14 cellular contexts compared by ENCODE assay signal in the genomic region with DNA sequence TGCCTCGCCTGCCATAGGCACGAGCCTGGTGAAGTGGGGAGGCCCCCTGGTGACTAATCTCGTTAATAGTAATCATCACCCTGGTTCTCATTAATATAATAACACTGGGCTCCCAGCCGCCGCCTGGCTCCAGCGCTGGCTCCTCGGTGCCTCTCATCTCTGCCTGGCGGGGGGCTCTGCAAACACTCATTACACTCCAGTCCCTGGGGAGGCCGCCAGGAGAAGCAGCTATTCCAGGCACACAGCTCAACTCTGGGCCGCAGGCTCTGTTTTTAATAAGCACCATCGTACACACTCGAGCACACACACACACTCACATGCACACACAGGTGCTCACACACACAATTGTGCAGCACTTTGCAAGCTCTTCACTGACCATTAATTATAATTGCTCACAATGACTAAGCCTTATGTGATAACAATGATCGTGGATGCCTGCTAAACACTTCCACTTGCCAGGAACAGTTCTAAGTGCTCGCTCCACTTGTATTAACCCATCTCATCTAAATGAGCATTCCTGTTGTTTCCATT. TPM values are rescaled to one million over a fixed set of nuclear protein-coding genes. Genes with fewer than 3 reads are reported as not detected.
DNase-seq lines count a peak whose midpoint lies in the region; ATAC-seq, FAIRE-seq and TF ChIP-seq lines count a peak whose summit lies in the region.
"Had no signal": no experiment of that assay in that cellular context is flagged by ENCODE, and none has a peak within 500 bp of the region (broad histone marks: within the 10 kb centered on the region; RNA-seq: fewer than 3 reads in every experiment).

No MANE protein-coding gene starts in this region.

- H3K27ac Mint-ChIP-seq in activated T-helper 2 cell treated with anti-CD3 and anti-CD28 coated beads, Interferon-gamma antibody, Interleukin-2, Interleukin-4, amounts not matched to agents 10 μg/mL and 5 μg/mL and 100 μg/mL, durations not matched to agents 14 hours and 24 hours and 36 hours, result no peak overlapping the region
- H3K27ac Mint-ChIP-seq: activated naive CD4-positive, alpha-beta T cell treated with anti-CD3 and anti-CD28 coated beads, Interleukin-2, amount 50 U/mL, for 72 hours had no signal

- intact Hi-C loops in kidney (cut with DNase I), result no loop called here
- intact Hi-C loops in activated T-helper 2 cell treated with anti-CD3 and anti-CD28 coated beads, Interferon-gamma antibody, Interleukin-2, Interleukin-4, amounts not matched to agents 10 μg/mL and 5 μg/mL and 100 μg/mL, durations not matched to agents 14 hours and 24 hours and 36 hours (cut with micrococcal nuclease), result no loop called here

- peaks cover 2% of the 10 kb centered on the region for H3K27me3 Mint-ChIP-seq in activated T-helper 2 cell treated with anti-CD3 and anti-CD28 coated beads, Interferon-gamma antibody, Interleukin-2, Interleukin-4, amounts not matched to agents 10 μg/mL and 5 μg/mL and 100 μg/mL, durations not matched to agents 14 hours and 24 hours and 36 hours (ENCODE audit: low read depth)

- H3K79me2 ChIP-seq in OCI-LY3 (ENCODE audit: low read length) (no peaks in the 10 kb centered on the region), smooth muscle cell (ENCODE audit: low read depth) (no peaks in the 10 kb centered on the region)

- H3K9ac ChIP-seq in OCI-LY3 (ENCODE audit: low read length) (no peak overlapping the region), kidney (ENCODE audit: low read length in 2 of 2) (no peak overlapping the region), smooth muscle cell (ENCODE audit: low read depth) (no peak overlapping the region)

- no peak overlapping the region for H3K27ac ChIP-seq in OCI-LY3 (ENCODE audit: low read length)
- H3K27ac ChIP-seq in kidney (ENCODE audit: low read depth in 2 of 2, low read length in 2 of 2), result no peak overlapping the region
- H3K27ac ChIP-seq in Peyer's patch, result no peak overlapping the region
- no peak overlapping the region for H3K27ac ChIP-seq in smooth muscle cell (ENCODE audit: low read depth)
- H3K27ac ChIP-seq: C4-2B, HL-60 had no signal

- DNase-seq in D721Med (ENCODE audit: insufficient read length, low spot score) (peak; percentile 69), NCI-H1694 treated with DMSO at 0.1 percent for 48 hours (lab: John Stamatoyannopoulos, UW) (peak; percentile 58), kidney (peak; percentile 25), Peyer's patch (no peak), smooth muscle cell (lab: John Stamatoyannopoulos, UW; ENCODE audit: unreplicated experiment) (no peak)
- no peak for DNase-seq in activated T-helper 2 cell treated with anti-CD3 and anti-CD28 coated beads, Interferon-gamma antibody, Interleukin-2, Interleukin-4, amounts not matched to agents 10 μg/mL and 5 μg/mL and 100 μg/mL, durations not matched to agents 14 hours and 24 hours and 36 hours (ENCODE audit: low spot score)
- DNase-seq: kidney glomerular epithelial cell had no signal

- peaks cover 1% of the 10 kb centered on the region for H3K4me1 Mint-ChIP-seq in activated T-helper 2 cell treated with anti-CD3 and anti-CD28 coated beads, Interferon-gamma antibody, Interleukin-2, Interleukin-4, amounts not matched to agents 10 μg/mL and 5 μg/mL and 100 μg/mL, durations not matched to agents 14 hours and 24 hours and 36 hours (ENCODE audit: low read depth)

- H3K4me3 ChIP-seq in OCI-LY3 (ENCODE audit: low read length) (no peak overlapping the region), kidney (ENCODE audit: low read length in 2 of 2) (no peak overlapping the region), Peyer's patch (no peak overlapping the region), smooth muscle cell (no peak overlapping the region)
- H3K4me3 ChIP-seq: HAP-1 had no signal

- no peaks in the 10 kb centered on the region for H3K9me3 Mint-ChIP-seq in activated T-helper 2 cell treated with anti-CD3 and anti-CD28 coated beads, Interferon-gamma antibody, Interleukin-2, Interleukin-4, amounts not matched to agents 10 μg/mL and 5 μg/mL and 100 μg/mL, durations not matched to agents 14 hours and 24 hours and 36 hours
- H3K9me3 Mint-ChIP-seq: activated naive CD4-positive, alpha-beta T cell treated with anti-CD3 and anti-CD28 coated beads, Interleukin-2, amount 50 U/mL, for 72 hours had no signal

- FAIRE-seq in D721Med (lab: Jason Lieb, UNC) (no peak), kidney (lab: Jason Lieb, UNC) (no peak)
- FAIRE-seq: GM18507 had no signal

- no peak for ATAC-seq in HG02763 (IDR thresholded peaks at IDR 0.05; ENCODE audit: unreplicated experiment)
- ATAC-seq: activated naive CD4-positive, alpha-beta T cell treated with anti-CD3 and anti-CD28 coated beads, Interleukin-2, amount 50 U/mL, for 72 hours had no signal

- H3K36me3 ChIP-seq in OCI-LY3 (replicated peaks; ENCODE audit: low read depth, low read length), result no peaks in the 10 kb centered on the region
- H3K36me3 ChIP-seq in kidney (ENCODE audit: control insufficient read depth in 1 of 2, insufficient read depth in 2 of 2, low read length in 2 of 2), result no peaks in the 10 kb centered on the region
- no peaks in the 10 kb centered on the region for H3K36me3 ChIP-seq in Peyer's patch
- H3K36me3 ChIP-seq in smooth muscle cell (ENCODE audit: low read depth), result no peaks in the 10 kb centered on the region
- H3K36me3 ChIP-seq: HAP-1 had no signal

- H2AFZ ChIP-seq in OCI-LY3 (ENCODE audit: low read depth, low read length) (no peak overlapping the region), smooth muscle cell (ENCODE audit: low read depth) (no peak overlapping the region)

- peak overlapping the region; percentile 50 for H3K4me2 ChIP-seq in OCI-LY3 (ENCODE audit: low read length)
- no peak overlapping the region for H3K4me2 ChIP-seq in smooth muscle cell

- no peaks in the 10 kb centered on the region for H3K9me3 ChIP-seq in OCI-LY3 (ENCODE audit: insufficient read depth, low read length)
- H3K9me3 ChIP-seq in kidney (ENCODE audit: control insufficient read depth in 1 of 2, low read length in 2 of 2), result no peaks in the 10 kb centered on the region
- no peaks in the 10 kb centered on the region for H3K9me3 ChIP-seq in Peyer's patch
- no peaks in the 10 kb centered on the region for H3K9me3 ChIP-seq in smooth muscle cell (replicated peaks; ENCODE audit: low read depth)
- H3K9me3 ChIP-seq: HAP-1 had no signal

- no peak for TF ChIP-seq POLR2A in Peyer's patch (IDR thresholded peaks at IDR 0.05)

- peaks cover 4% of the 10 kb centered on the region for H3F3A ChIP-seq in smooth muscle cell (ENCODE audit: low read depth)

- no peak overlapping the region for H3K4me3 Mint-ChIP-seq in activated T-helper 2 cell treated with anti-CD3 and anti-CD28 coated beads, Interferon-gamma antibody, Interleukin-2, Interleukin-4, amounts not matched to agents 10 μg/mL and 5 μg/mL and 100 μg/mL, durations not matched to agents 14 hours and 24 hours and 36 hours (ENCODE audit: low read depth)

- TF ChIP-seq CTCF in D721Med (IDR thresholded peaks at IDR 0.05; ENCODE audit: insufficient read depth, missing control alignments) (peak; percentile 17), OCI-LY3 (IDR thresholded peaks at IDR 0.05; ENCODE audit: low read depth, low read length) (no peak), kidney (IDR thresholded peaks at IDR 0.05; ENCODE audit: borderline replicate concordance, extremely low read depth, insufficient read depth) (no peak), Peyer's patch (IDR thresholded peaks at IDR 0.05) (no peak), smooth muscle cell (IDR thresholded peaks at IDR 0.05; ENCODE audit: borderline replicate concordance, insufficient read depth, poor library complexity, severe bottlenecking) (no peak)

- WGBS in smooth muscle cell (ENCODE audit: low lambda C conversion rate), result 41% methylated on average over 14 of the region's 14 CpGs

- H3K27me3 ChIP-seq in OCI-LY3 (ENCODE audit: low read depth, low read length), result peaks cover 9% of the 10 kb centered on the region; the same call in 1 of the 2 replicates
- H3K27me3 ChIP-seq in Peyer's patch, result no peaks in the 10 kb centered on the region
- no peaks in the 10 kb centered on the region for H3K27me3 ChIP-seq in smooth muscle cell (ENCODE audit: low read depth)

- H3K36me3 Mint-ChIP-seq in activated T-helper 2 cell treated with anti-CD3 and anti-CD28 coated beads, Interferon-gamma antibody, Interleukin-2, Interleukin-4, amounts not matched to agents 10 μg/mL and 5 μg/mL and 100 μg/mL, durations not matched to agents 14 hours and 24 hours and 36 hours (ENCODE audit: low read depth), result no peaks in the 10 kb centered on the region
- H3K36me3 Mint-ChIP-seq: activated naive CD4-positive, alpha-beta T cell treated with anti-CD3 and anti-CD28 coated beads, Interleukin-2, amount 50 U/mL, for 72 hours had no signal

- H3K4me1 ChIP-seq in OCI-LY3 (ENCODE audit: low read length), result peaks cover 32% of the 10 kb centered on the region
- H3K4me1 ChIP-seq in kidney (ENCODE audit: control insufficient read depth in 1 of 2, insufficient read depth in 1 of 2, low read depth in 1 of 2, low read length in 2 of 2), result no peaks in the 10 kb centered on the region
- H3K4me1 ChIP-seq in Peyer's patch, result no peaks in the 10 kb centered on the region
- H3K4me1 ChIP-seq in smooth muscle cell (ENCODE audit: low read depth), result peaks cover 13% of the 10 kb centered on the region
- H3K4me1 ChIP-seq: HAP-1 had no signal

- H4K20me1 ChIP-seq in OCI-LY3 (ENCODE audit: insufficient read depth, low read length) (no peaks in the 10 kb centered on the region), smooth muscle cell (ENCODE audit: low read depth) (no peaks in the 10 kb centered on the region)

RNA-seq across cellular contexts. Expression of a gene that starts 52.2 kb away (rescaled TPM):
- 58.7 TPM for total RNA-seq in kidney
- 11.0 TPM for polyA plus RNA-seq in kidney (ENCODE audit: insufficient read depth, low read depth, low replicate concordance)
- 10 to 100 TPM in 1 of 4 donors, 1 to 10 TPM in 3; 4.6 to 12.4 (median 8.9) TPM for total RNA-seq in Peyer's patch
- 45.8 and 46.3 TPM in 2 replicates for total RNA-seq in smooth muscle cell
- 86.8 and 112 TPM in 2 replicates for polyA plus RNA-seq in smooth muscle cell
- total RNA-seq in activated T-helper 2 cell treated with anti-CD3 and anti-CD28 coated beads, Interferon-gamma antibody, Interleukin-2, Interleukin-4, amounts not matched to agents 10 μg/mL and 5 μg/mL and 100 μg/mL, durations not matched to agents 14 hours and 24 hours and 36 hours, result 0.46 and 0.92 TPM in 2 replicates

Comparison
In these comparisons a context has a peak if more than half of its experiments do, and no peak if none do; other contexts are left out.
1. DNase-seq: peak in D721Med (single experiment), NCI-H1694 treated with DMSO at 0.1 percent for 48 hours (single experiment) and kidney (single experiment); none in Peyer's patch (0 of 3), smooth muscle cell (single experiment) and activated T-helper 2 cell treated with anti-CD3 and anti-CD28 coated beads, Interferon-gamma antibody, Interleukin-2, Interleukin-4, amounts not matched to agents 10 μg/mL and 5 μg/mL and 100 μg/mL, durations not matched to agents 14 hours and 24 hours and 36 hours (single experiment).